ENCODE assay signal across 2 cellular contexts in genomic region chr5:90410178-90410762, GRCh38.
TF ChIP-seq lines count a peak whose summit lies in the region.

No MANE protein-coding gene starts in this region.

TF ChIP-seq in HCT116, 20 proteins besides CTCF, POLR2A, EP300 and RAD21 (continued from another document):
- TF ChIP-seq ATF3 (IDR thresholded peaks at IDR 0.05) = no peak
- no peak for TF ChIP-seq SP1 (IDR thresholded peaks at IDR 0.05; ENCODE audit: low read depth)
- TF ChIP-seq JUND (IDR thresholded peaks at IDR 0.05) = no peak
- no peak for TF ChIP-seq CBX3 (IDR thresholded peaks at IDR 0.05; ENCODE audit: low read depth)
- no peak for TF ChIP-seq ZBTB33 (IDR thresholded peaks at IDR 0.05; ENCODE audit: extremely low read depth, insufficient replicate concordance, low read length)
- no peak for TF ChIP-seq SRF (IDR thresholded peaks at IDR 0.05; ENCODE audit: low read depth)
- TF ChIP-seq EGR1 (IDR thresholded peaks at IDR 0.05; ENCODE audit: low read depth) = no peak
- no peak for TF ChIP-seq ELF1 (IDR thresholded peaks at IDR 0.05; ENCODE audit: borderline replicate concordance, low read depth)
- TF ChIP-seq REST (IDR thresholded peaks at IDR 0.05; ENCODE audit: low read depth) = no peak
- no peak for TF ChIP-seq ZFX (IDR thresholded peaks at IDR 0.05)
- no peak for TF ChIP-seq SIN3A (IDR thresholded peaks at IDR 0.05; ENCODE audit: low read depth)
- no peak for TF ChIP-seq EZH2 (IDR thresholded peaks at IDR 0.05)
- no peak for TF ChIP-seq FOSL1 (IDR thresholded peaks at IDR 0.05; ENCODE audit: low read depth)
- no peak for TF ChIP-seq ZNF274 (IDR thresholded peaks at IDR 0.05; ENCODE audit: low read depth, low read length)
- no peak for TF ChIP-seq POLR2AphosphoS5 (IDR thresholded peaks at IDR 0.05; ENCODE audit: low read depth, low read length)

TF ChIP-seq in GM12878, 131 proteins besides CTCF, POLR2A, EP300 and RAD21 (continued from another document):
- 0 out of 2 replicates have a peak, but pooled peaks have one; percentile 17 for TF ChIP-seq ZBTB40 (IDR thresholded peaks at IDR 0.05; ENCODE audit: borderline replicate concordance)
- TF ChIP-seq ZNF24 (IDR thresholded peaks at IDR 0.05) = no peak
- 0 out of 2 replicates have a peak, but pooled peaks have one; percentile 42 for TF ChIP-seq STAT3 (IDR thresholded peaks at IDR 0.05; ENCODE audit: low read depth, low read length)
- TF ChIP-seq TARDBP (IDR thresholded peaks at IDR 0.05; ENCODE audit: borderline replicate concordance) = 0 out of 2 replicates have a peak, but pooled peaks have one; percentile 52
- peak; percentile 83; the same call in 1 of the 2 replicates for TF ChIP-seq PAX8 (IDR thresholded peaks at IDR 0.05)
- peak; percentile 64; the same call in 1 of the 2 replicates for TF ChIP-seq ZNF207 (IDR thresholded peaks at IDR 0.05; ENCODE audit: borderline replicate concordance)
- peak; percentile 2; the same call in 1 of the 2 replicates for TF ChIP-seq SMARCA5 (IDR thresholded peaks at IDR 0.05)
- 0 out of 2 replicates have a peak, but pooled peaks have one; percentile 4 for TF ChIP-seq ZBED1 (IDR thresholded peaks at IDR 0.05; ENCODE audit: borderline replicate concordance)
- TF ChIP-seq NKRF (conservative IDR thresholded peaks at IDR 0.05) = peak; percentile 67; the same call in 1 of the 2 replicates
- TF ChIP-seq TBL1XR1 (IDR thresholded peaks at IDR 0.05; ENCODE audit: low read depth, low read length) = no peak
- TF ChIP-seq SUPT20H (IDR thresholded peaks at IDR 0.05; ENCODE audit: borderline replicate concordance, control insufficient read depth, low read depth, low read length) = no peak
- peak; percentile 45; the same call in 1 of the 2 replicates for TF ChIP-seq CREM (IDR thresholded peaks at IDR 0.05; ENCODE audit: low read depth)
- TF ChIP-seq RFX5 (IDR thresholded peaks at IDR 0.05; ENCODE audit: low read depth, low read length) = peak; percentile 6; the same call in 1 of the 2 replicates
- 0 out of 2 replicates have a peak, but pooled peaks have one; percentile 38 for TF ChIP-seq LARP7 (IDR thresholded peaks at IDR 0.05)
